23 cellular contexts compared by ENCODE assay signal in genomic region chr1:14822493-14822892, GRCh38.
DNase-seq lines count a peak whose midpoint lies in the region; ATAC-seq and TF ChIP-seq lines count a peak whose summit lies in the region.
"Had no signal": no experiment of that assay in that cellular context is flagged by ENCODE, and none has a peak within 500 bp of the region (broad histone marks: within the 10 kb centered on the region; RNA-seq: fewer than 3 reads in every experiment).

No MANE protein-coding gene starts in this region.

- DNase-seq in PC-3 (peak; percentile 67), astrocyte of the cerebellum (ENCODE audit: low read depth) (peak; percentile 46), smooth muscle cell (lab: John Stamatoyannopoulos, UW; ENCODE audit: unreplicated experiment) (no peak), natural killer cell (no peak), NCI-H187 (lab: John Stamatoyannopoulos, UW) (no peak)
- no peak for DNase-seq in activated T-cell treated with anti-CD3 and anti-CD28 coated beads, Interleukin-2, amount 50 U/mL, for 1 hour
- DNase-seq: CD4-positive, alpha-beta T cell; COR-L47; DND-41; Karpas-422; MG63; NCI-H1092; NCI-H1436 treated with DMSO at 0.1 percent for 48 hours; NCI-H2029; NCI-H2227 treated with DMSO at 0.1 percent for 48 hours; NCI-H510A treated with DMSO at 0.1 percent for 48 hours; NCI-H748 treated with DMSO at 0.1 percent for 48 hours; Peyer's patch; SJCRH30 had no signal

- in situ Hi-C loops in astrocyte of the cerebellum (cut with HindIII; ENCODE audit: low sequenced_read_pairs), result loop anchor here (10.0 kb wide), 1 partner anchor 72 kb away; no protein-coding TSS in a partner anchor

- H3K36me3 ChIP-seq in PC-3 (ENCODE audit: low read depth, low read length), result no peaks in the 10 kb centered on the region
- H3K36me3 ChIP-seq in smooth muscle cell (ENCODE audit: low read depth), result no peaks in the 10 kb centered on the region
- H3K36me3 ChIP-seq: BLaER1, MG63, Peyer's patch, SJCRH30 had no signal

- H3K4me2 ChIP-seq in PC-3 (ENCODE audit: low read length), result peak overlapping the region; percentile 48
- H3K4me2 ChIP-seq in smooth muscle cell, result no peak overlapping the region
- H3K4me2 ChIP-seq: BLaER1 had no signal

- no peak overlapping the region for H3K27ac Mint-ChIP-seq in natural killer cell
- H3K27ac Mint-ChIP-seq: CD4-positive, alpha-beta T cell; IgD-negative memory B cell had no signal

- no peak; the same call in 1 of the 2 replicates for ATAC-seq in PC-3
- ATAC-seq in esophagus mucosa, result peak; percentile 72
- ATAC-seq in natural killer cell, result no peak
- no peak for ATAC-seq in GM21360 (IDR thresholded peaks at IDR 0.05; ENCODE audit: unreplicated experiment)

- H3K4me1 Mint-ChIP-seq in natural killer cell, result no peaks in the 10 kb centered on the region
- H3K4me1 Mint-ChIP-seq: IgD-negative memory B cell had no signal

- no peak overlapping the region for H3K4me3 Mint-ChIP-seq in natural killer cell
- H3K4me3 Mint-ChIP-seq: CD4-positive, alpha-beta T cell had no signal

- H3K27me3 ChIP-seq in PC-3 (ENCODE audit: low read length) (no peaks in the 10 kb centered on the region), smooth muscle cell (ENCODE audit: low read depth) (no peaks in the 10 kb centered on the region)
- H3K27me3 ChIP-seq: BLaER1, MG63, Peyer's patch had no signal

- H3K4me1 ChIP-seq in PC-3 (ENCODE audit: insufficient read depth, low read length) (peaks cover 6% of the 10 kb centered on the region; the same call in 1 of the 2 replicates), smooth muscle cell (ENCODE audit: low read depth) (no peaks in the 10 kb centered on the region)
- H3K4me1 ChIP-seq: Peyer's patch, SJCRH30 had no signal

- H3K79me2 ChIP-seq in PC-3 (ENCODE audit: low read length), result no peaks in the 10 kb centered on the region
- H3K79me2 ChIP-seq in smooth muscle cell (ENCODE audit: low read depth), result no peaks in the 10 kb centered on the region

- peaks cover 0 to 10% of the 10 kb centered on the region in 2 donors for H3K27me3 Mint-ChIP-seq in natural killer cell (ENCODE audit: low read depth in 2 of 2)

- H3F3A ChIP-seq in PC-3 (ENCODE audit: low read length, unreplicated experiment) (no peaks in the 10 kb centered on the region), smooth muscle cell (ENCODE audit: low read depth) (no peaks in the 10 kb centered on the region)

- CTCF ChIA-PET in PC-3 (lab: Charles Lee), result no interaction called here

- H2AFZ ChIP-seq in PC-3 (ENCODE audit: low read length) (no peak overlapping the region; the same call in 1 of the 2 replicates), smooth muscle cell (ENCODE audit: low read depth) (no peak overlapping the region)

- intact Hi-C loops in PC-3 (cut with micrococcal nuclease) (no loop called here), natural killer cell (cut with micrococcal nuclease) (no loop called here)

- POLR2A ChIA-PET in PC-3 (lab: Charles Lee; ENCODE audit: unreplicated experiment), result no interaction called here

- BruUV-seq in PC-3 (replicated peaks; lab: Mats Ljungman, UMichigan), result no TSS peak

- TF ChIP-seq CTCF in PC-3 (conservative IDR thresholded peaks at IDR 0.05; ENCODE audit: low read depth, low read length), result no peak
- TF ChIP-seq CTCF in astrocyte of the cerebellum (IDR thresholded peaks at IDR 0.05; ENCODE audit: low read depth, low read length, missing control alignments), result no peak
- TF ChIP-seq CTCF in smooth muscle cell (IDR thresholded peaks at IDR 0.05; ENCODE audit: borderline replicate concordance, insufficient read depth, poor library complexity, severe bottlenecking), result no peak
- no peak for TF ChIP-seq CTCF in natural killer cell (IDR thresholded peaks at IDR 0.05)

- H3K27ac ChIP-seq in PC-3 (ENCODE audit: low read length) (peak overlapping the region; percentile 30; the same call in 1 of the 2 replicates), smooth muscle cell (ENCODE audit: low read depth) (peak overlapping the region; percentile 62)
- H3K27ac ChIP-seq: BLaER1, Peyer's patch, SJCRH30 had no signal

- H3K9me3 Mint-ChIP-seq in natural killer cell, result no peaks in the 10 kb centered on the region
- H3K9me3 Mint-ChIP-seq: CD4-positive, alpha-beta T cell had no signal

- H3K4me3 ChIP-seq in PC-3 (ENCODE audit: low read length), result no peak overlapping the region
- no peak overlapping the region for H3K4me3 ChIP-seq in astrocyte of the cerebellum (ENCODE audit: low read depth, low read length)
- no peak overlapping the region for H3K4me3 ChIP-seq in smooth muscle cell
- H3K4me3 ChIP-seq: BLaER1, MG63, Peyer's patch, SJCRH30 had no signal

- WGBS in smooth muscle cell (ENCODE audit: low lambda C conversion rate), result 59% methylated on average over 14 of the region's 14 CpGs

- no peaks in the 10 kb centered on the region for H3K9me2 ChIP-seq in PC-3 (replicated peaks; ENCODE audit: low read length)

- H3K9ac ChIP-seq in PC-3 (ENCODE audit: low read length) (no peak overlapping the region), smooth muscle cell (ENCODE audit: low read depth) (no peak overlapping the region)
- H3K9ac ChIP-seq: BLaER1 had no signal

- no peaks in the 10 kb centered on the region for H3K36me3 Mint-ChIP-seq in natural killer cell

- no peaks in the 10 kb centered on the region for H4K20me1 ChIP-seq in PC-3 (ENCODE audit: low read length)
- no peaks in the 10 kb centered on the region for H4K20me1 ChIP-seq in smooth muscle cell (ENCODE audit: low read depth)
- H4K20me1 ChIP-seq: BLaER1 had no signal

- no peaks in the 10 kb centered on the region for H3K9me3 ChIP-seq in PC-3 (ENCODE audit: low read length)
- no peaks in the 10 kb centered on the region for H3K9me3 ChIP-seq in smooth muscle cell (replicated peaks; ENCODE audit: low read depth)
- H3K9me3 ChIP-seq: MG63, Peyer's patch, SJCRH30 had no signal

Comparison
In these comparisons a context has a peak if more than half of its experiments do, and no peak if none do; other contexts are left out.
1. DNase-seq: peak in PC-3 (single experiment) and astrocyte of the cerebellum (single experiment); none in smooth muscle cell (single experiment), natural killer cell (single experiment), activated T-cell treated with anti-CD3 and anti-CD28 coated beads, Interleukin-2, amount 50 U/mL, for 1 hour (single experiment) and NCI-H187 (0 of 2).